9 cellular contexts compared by ENCODE assay signal in genomic region chrX:100447563-100448397, GRCh38. TPM values are rescaled to one million over a fixed set of nuclear protein-coding genes. Genes with fewer than 3 reads are reported as not detected.
A peak's percentile ranks its signal among the peaks of the same experiment; 100 is the strongest.
DNase-seq lines count a peak whose midpoint lies in the region; ATAC-seq, FAIRE-seq and TF ChIP-seq lines count a peak whose summit lies in the region.
"Had no signal": no experiment of that assay in that cellular context is flagged by ENCODE, and none has a peak within 500 bp of the region (broad histone marks: within the 10 kb centered on the region; RNA-seq: fewer than 3 reads in every experiment).

No MANE protein-coding gene starts in this region.

- ATAC-seq in GM19324 (IDR thresholded peaks at IDR 0.05; ENCODE audit: low FRiP score, unreplicated experiment) = no peak

- H3K27me3 ChIP-seq in MG63 (no peaks in the 10 kb centered on the region), hepatocyte (no peaks in the 10 kb centered on the region)

- no peaks in the 10 kb centered on the region for H3K9me3 Mint-ChIP-seq in CD14-positive monocyte

- no peak overlapping the region for H3K4me3 Mint-ChIP-seq in CD14-positive monocyte

- H4K20me1 ChIP-seq in hepatocyte (ENCODE audit: insufficient read depth, poor library complexity, severe bottlenecking) = no peaks in the 10 kb centered on the region

- TF ChIP-seq CTCF in CD14-positive monocyte (IDR thresholded peaks at IDR 0.05) (peak; percentile 74), hepatocyte (IDR thresholded peaks at IDR 0.05; ENCODE audit: poor library complexity) (peak; percentile 67)

- H3K9me2 ChIP-seq in hepatocyte (replicated peaks; ENCODE audit: insufficient read depth) = no peaks in the 10 kb centered on the region

- FAIRE-seq in GM18507 (lab: Jason Lieb, UNC) = peak; percentile 66

- WGBS in hepatocyte (ENCODE audit: low lambda C conversion rate, missing lambda C conversion rate) = 14% methylated on average over 6 of the region's 6 CpGs

- H3K79me2 ChIP-seq in hepatocyte = no peaks in the 10 kb centered on the region

- no peaks in the 10 kb centered on the region for H3K4me1 ChIP-seq in hepatocyte (ENCODE audit: insufficient read depth)

- peaks cover 0 to 5% (median 1%) of the 10 kb centered on the region in 3 donors for H3K27me3 Mint-ChIP-seq in CD14-positive monocyte (ENCODE audit: low read depth in 3 of 3)

- H3K36me3 Mint-ChIP-seq in CD14-positive monocyte = no peaks in the 10 kb centered on the region

- H3K4me3 ChIP-seq in MG63 = peak overlapping the region; percentile 33
- peak overlapping the region; percentile 25 for H3K4me3 ChIP-seq in hepatocyte
- peak overlapping the region; percentile 17 for H3K4me3 ChIP-seq in skeletal muscle cell (ENCODE audit: low read depth, low read length)

- H3K4me2 ChIP-seq in hepatocyte = peak overlapping the region; percentile 74

- no peaks in the 10 kb centered on the region for H3K9me3 ChIP-seq in MG63
- H3K9me3 ChIP-seq in hepatocyte (ENCODE audit: low read depth) = no peaks in the 10 kb centered on the region

- H3K36me3 ChIP-seq in MG63 = no peaks in the 10 kb centered on the region
- H3K36me3 ChIP-seq in hepatocyte (replicated peaks; ENCODE audit: insufficient read depth, low read depth) = no peaks in the 10 kb centered on the region

- DNase-seq in CD14-positive monocyte (ENCODE audit: low spot score) (no peak), GM18507 (ENCODE audit: extremely low spot score, insufficient read length, low read depth) (no peak), MG63 (peak; percentile 42), amniotic epithelial cell (ENCODE audit: low read depth) (peak; percentile 0), hepatocyte (ENCODE audit: low spot score) (peak; percentile 50), skeletal muscle cell (ENCODE audit: low read depth) (no peak)
- DNase-seq in effector CD8-positive, alpha-beta T cell (lab: John Stamatoyannopoulos, UW) = no peak

- no peak overlapping the region for H3K27ac ChIP-seq in hepatocyte

- H2AFZ ChIP-seq in hepatocyte = peak overlapping the region; percentile 47

- intact Hi-C loops in CD14-positive monocyte (cut with micrococcal nuclease) = no loop called here

- no peak overlapping the region for H3K27ac Mint-ChIP-seq in CD14-positive monocyte

- no peaks in the 10 kb centered on the region for H3K4me1 Mint-ChIP-seq in CD14-positive monocyte

RNA-seq across cellular contexts. Expression of gene PCDH19, which starts 37.7 kb away (rescaled TPM):
- polyA plus RNA-seq in CD14-positive monocyte (not detected), hepatocyte (0.92 and 1.8 TPM in 2 replicates)
- not detected in 2 replicates for total RNA-seq in MG63 (2014; rRNA removed; shearing (Covaris generic); ENCODE audit: low replicate concordance)
- total RNA-seq in hepatocyte = 3.6 and 3.7 TPM in 2 replicates
- total RNA-seq: LHCN-M2 had no signal

Comparison
In these comparisons a context has a peak if more than half of its experiments do, and no peak if none do; other contexts are left out.
1. DNase-seq: peak in MG63 (single experiment), amniotic epithelial cell (single experiment) and hepatocyte (single experiment); none in CD14-positive monocyte (single experiment), GM18507 (single experiment), skeletal muscle cell (single experiment) and effector CD8-positive, alpha-beta T cell (single experiment).
2. Peak in every context shown above with its lines, with median percentiles within 50 percentile points of each other: H3K4me3 ChIP-seq.